Comparison of ENCODE assay signal across 11 cellular contexts in genomic region chr5:140833993-140834392, GRCh38. TPM values are rescaled to one million over a fixed set of nuclear protein-coding genes. Genes with fewer than 3 reads are reported as not detected.
DNase-seq lines count a peak whose midpoint lies in the region; ATAC-seq, FAIRE-seq and TF ChIP-seq lines count a peak whose summit lies in the region.
"Had no signal": no experiment of that assay in that cellular context is flagged by ENCODE, and none has a peak within 500 bp of the region (broad histone marks: within the 10 kb centered on the region; RNA-seq: fewer than 3 reads in every experiment).

TSS of gene PCDHA7 (plus strand) at chr5:140834269. CDS start at chr5:140834384, 115 bp downstream.

- H3K27me3 ChIP-seq in foreskin keratinocyte (no peaks in the 10 kb centered on the region), thoracic aorta (replicated peaks; ENCODE audit: insufficient read depth) (no peaks in the 10 kb centered on the region)

- H3K4me3 ChIP-seq in thoracic aorta: peak within 1 kb of the TSS; percentile 25

- H3K36me3 Mint-ChIP-seq in T-helper 2 cell treated with Interferon-gamma antibody and Interleukin-4, amounts not matched to agents 5 μg/mL and 100 μg/mL, for 36 hours (ENCODE audit: low read depth): no peaks in the 10 kb centered on the region
- H3K36me3 Mint-ChIP-seq in activated naive CD8-positive, alpha-beta T cell treated with anti-CD3 and anti-CD28 coated beads for 36 hours: peaks cover 13% of the 10 kb centered on the region

- ATAC-seq in foreskin keratinocyte (no peak), thoracic aorta (ENCODE audit: insufficient number of reproducible peaks, low FRiP score, low read depth) (no peak), GM18858 (IDR thresholded peaks at IDR 0.05; ENCODE audit: unreplicated experiment) (no peak), GM18520 (IDR thresholded peaks at IDR 0.05; ENCODE audit: unreplicated experiment) (no peak)
- ATAC-seq: activated naive CD8-positive, alpha-beta T cell treated with anti-CD3 and anti-CD28 coated beads, Interleukin-2, amount 50 U/mL, for 24 hours had no signal

- FAIRE-seq in TTC549 (lab: Jason Lieb, UNC): peak; percentile 85

- H3K4me1 ChIP-seq in foreskin keratinocyte (no peaks in the 10 kb centered on the region), thoracic aorta (ENCODE audit: control insufficient read depth in 1 of 2, low read depth in 2 of 2) (no peaks in the 10 kb centered on the region)

- peaks cover 40% of the 10 kb centered on the region for H3K9me3 ChIP-seq in thoracic aorta

- H3K27ac ChIP-seq in foreskin keratinocyte (no peak within 1 kb of the TSS), thoracic aorta (no peak within 1 kb of the TSS)

- DNase-seq in T-helper 2 cell treated with Interferon-gamma antibody and Interleukin-4, amounts not matched to agents 5 μg/mL and 100 μg/mL, for 36 hours (ENCODE audit: low spot score): no peak
- no peak for DNase-seq in T-helper 2 cell
- no peak for DNase-seq in foreskin keratinocyte
- no peak for DNase-seq in thoracic aorta (ENCODE audit: low spot score)
- DNase-seq in activated naive CD8-positive, alpha-beta T cell treated with anti-CD3 and anti-CD28 coated beads for 36 hours: no peak
- DNase-seq: activated CD4-positive, alpha-beta memory T cell treated with anti-CD3 and anti-CD28 coated beads for 36 hours; activated naive CD8-positive, alpha-beta T cell treated with anti-CD3 and anti-CD28 coated beads, Interleukin-2, amount 50 U/mL, for 24 hours; NCI-H2227 treated with DMSO at 0.1 percent for 48 hours had no signal

- H3K27me3 Mint-ChIP-seq in T-helper 2 cell treated with Interferon-gamma antibody and Interleukin-4, amounts not matched to agents 5 μg/mL and 100 μg/mL, for 36 hours (ENCODE audit: low read depth): no peaks in the 10 kb centered on the region
- H3K27me3 Mint-ChIP-seq in activated naive CD8-positive, alpha-beta T cell treated with anti-CD3 and anti-CD28 coated beads for 36 hours: peaks cover 68% of the 10 kb centered on the region

- no peaks in the 10 kb centered on the region for H3K36me3 ChIP-seq in thoracic aorta

- peak; percentile 41 for TF ChIP-seq CTCF in foreskin keratinocyte (conservative IDR thresholded peaks at IDR 0.05)
- no peak for TF ChIP-seq CTCF in thoracic aorta (IDR thresholded peaks at IDR 0.05)

- no peak within 1 kb of the TSS for H3K4me3 Mint-ChIP-seq in T-helper 2 cell treated with Interferon-gamma antibody and Interleukin-4, amounts not matched to agents 5 μg/mL and 100 μg/mL, for 36 hours
- H3K4me3 Mint-ChIP-seq in activated naive CD8-positive, alpha-beta T cell treated with anti-CD3 and anti-CD28 coated beads for 36 hours: no peak within 1 kb of the TSS
- H3K4me3 Mint-ChIP-seq: activated CD4-positive, alpha-beta memory T cell treated with anti-CD3 and anti-CD28 coated beads for 36 hours; activated naive CD8-positive, alpha-beta T cell treated with anti-CD3 and anti-CD28 coated beads, Interleukin-2, amount 50 U/mL, for 24 hours had no signal

- H3K9me3 Mint-ChIP-seq in T-helper 2 cell treated with Interferon-gamma antibody and Interleukin-4, amounts not matched to agents 5 μg/mL and 100 μg/mL, for 36 hours: peaks cover 22% of the 10 kb centered on the region
- peaks cover 21% of the 10 kb centered on the region for H3K9me3 Mint-ChIP-seq in activated naive CD8-positive, alpha-beta T cell treated with anti-CD3 and anti-CD28 coated beads for 36 hours

- H3K4me1 Mint-ChIP-seq in T-helper 2 cell treated with Interferon-gamma antibody and Interleukin-4, amounts not matched to agents 5 μg/mL and 100 μg/mL, for 36 hours (ENCODE audit: low read depth): no peaks in the 10 kb centered on the region
- no peaks in the 10 kb centered on the region for H3K4me1 Mint-ChIP-seq in activated naive CD8-positive, alpha-beta T cell treated with anti-CD3 and anti-CD28 coated beads for 36 hours
- H3K4me1 Mint-ChIP-seq: activated naive CD8-positive, alpha-beta T cell treated with anti-CD3 and anti-CD28 coated beads, Interleukin-2, amount 50 U/mL, for 24 hours had no signal

- H3K27ac Mint-ChIP-seq in T-helper 2 cell treated with Interferon-gamma antibody and Interleukin-4, amounts not matched to agents 5 μg/mL and 100 μg/mL, for 36 hours: peak within 1 kb of the TSS; percentile 10
- H3K27ac Mint-ChIP-seq in activated naive CD8-positive, alpha-beta T cell treated with anti-CD3 and anti-CD28 coated beads for 36 hours: no peak within 1 kb of the TSS
- H3K27ac Mint-ChIP-seq: activated CD4-positive, alpha-beta memory T cell treated with anti-CD3 and anti-CD28 coated beads for 36 hours; activated naive CD8-positive, alpha-beta T cell treated with anti-CD3 and anti-CD28 coated beads, Interleukin-2, amount 50 U/mL, for 24 hours had no signal

RNA-seq across cellular contexts. Expression of gene PCDHA7, which starts in this region (rescaled TPM):
- total RNA-seq in foreskin keratinocyte (0.07 TPM in 1 of 2 replicates, not detected in the other), thoracic aorta (under 1 TPM; 0.42 to 0.54 TPM)
- 0.13 and 0.37 TPM in 2 replicates for polyA plus RNA-seq in foreskin keratinocyte
- total RNA-seq in activated naive CD8-positive, alpha-beta T cell treated with anti-CD3 and anti-CD28 coated beads for 36 hours: not detected
- total RNA-seq: activated CD4-positive, alpha-beta memory T cell treated with anti-CD3 and anti-CD28 coated beads for 36 hours had no signal
